In the genomic region with DNA sequence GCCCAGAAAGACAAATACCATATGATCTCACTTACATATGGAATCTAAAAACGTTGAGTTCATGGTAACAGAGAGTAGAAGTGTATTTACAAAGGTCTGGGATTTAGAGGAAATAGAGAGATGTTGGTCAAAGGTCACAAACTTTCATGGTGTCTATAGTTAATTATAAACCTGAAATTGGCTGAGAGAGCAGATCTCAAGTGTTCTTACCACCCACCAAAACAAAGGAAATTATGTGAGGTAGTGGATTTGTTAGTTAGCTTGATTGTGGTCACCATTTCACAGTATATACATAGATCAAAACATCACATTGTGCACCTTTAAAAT, we compare ENCODE assay signal across 19 cellular contexts.
DNase-seq lines count a peak whose midpoint lies in the region; ATAC-seq, FAIRE-seq and TF ChIP-seq lines count a peak whose summit lies in the region.
"Had no signal": no experiment of that assay in that cellular context is flagged by ENCODE, and none has a peak within 500 bp of the region (broad histone marks: within the 10 kb centered on the region; RNA-seq: fewer than 3 reads in every experiment).

No MANE protein-coding gene starts in this region.

- in situ Hi-C loops in HAP-1 (cut with MboI; ENCODE audit: low sequenced_read_pairs): no loop called here

- H3K9me3 Mint-ChIP-seq in naive thymus-derived CD4-positive, alpha-beta T cell: no peaks in the 10 kb centered on the region

- intact Hi-C loops in kidney (cut with DNase I): no loop called here
- intact Hi-C loops in naive thymus-derived CD4-positive, alpha-beta T cell (cut with micrococcal nuclease): no loop called here

- TF ChIP-seq CTCF in 22Rv1 (IDR thresholded peaks at IDR 0.05): no peak
- TF ChIP-seq CTCF in kidney (IDR thresholded peaks at IDR 0.05; ENCODE audit: borderline replicate concordance, extremely low read depth, insufficient read depth): no peak

- peaks cover 17 to 49% (median 25%) of the 10 kb centered on the region in 5 donors for H3K27me3 Mint-ChIP-seq in naive thymus-derived CD4-positive, alpha-beta T cell

- ATAC-seq in GM19324 (IDR thresholded peaks at IDR 0.05; ENCODE audit: low FRiP score, unreplicated experiment) (peak; percentile 74), HG03432 (IDR thresholded peaks at IDR 0.05; ENCODE audit: unreplicated experiment) (peak; percentile 79), GM21526 (IDR thresholded peaks at IDR 0.05; ENCODE audit: low FRiP score, unreplicated experiment) (no peak)
- ATAC-seq in naive thymus-derived CD4-positive, alpha-beta T cell: no peak
- ATAC-seq: Panc1 had no signal

- H3K4me3 Mint-ChIP-seq in naive thymus-derived CD4-positive, alpha-beta T cell: no peak overlapping the region

- H3K27ac Mint-ChIP-seq in naive thymus-derived CD4-positive, alpha-beta T cell: no peak overlapping the region

- POLR2A ChIA-PET in naive thymus-derived CD4-positive, alpha-beta T cell (lab: Charles Lee): no interaction called here

- H3K9me3 ChIP-seq in kidney (ENCODE audit: control insufficient read depth in 1 of 2, low read length in 2 of 2) (no peaks in the 10 kb centered on the region), HAP-1 (no peaks in the 10 kb centered on the region)
- H3K9me3 ChIP-seq in naive thymus-derived CD4-positive, alpha-beta T cell (ENCODE audit: control insufficient read depth in 2 of 3, low read length in 3 of 3): no peaks in the 10 kb centered on the region
- H3K9me3 ChIP-seq: prostate gland had no signal

- H3K36me3 ChIP-seq in kidney (ENCODE audit: control insufficient read depth in 1 of 2, insufficient read depth in 2 of 2, low read length in 2 of 2) (no peaks in the 10 kb centered on the region), HAP-1 (replicated peaks) (no peaks in the 10 kb centered on the region)
- H3K36me3 ChIP-seq in naive thymus-derived CD4-positive, alpha-beta T cell (ENCODE audit: control insufficient read depth in 2 of 3, insufficient read depth in 3 of 3, low read length in 3 of 3): no peaks in the 10 kb centered on the region
- H3K36me3 ChIP-seq: prostate gland had no signal

- peak; percentile 92 for FAIRE-seq in kidney (lab: Jason Lieb, UNC)

- H3K9ac ChIP-seq in kidney (ENCODE audit: low read length in 2 of 2): no peak overlapping the region

- no peaks in the 10 kb centered on the region for H3K4me1 Mint-ChIP-seq in naive thymus-derived CD4-positive, alpha-beta T cell

- no peaks in the 10 kb centered on the region for H3K27me3 ChIP-seq in naive thymus-derived CD4-positive, alpha-beta T cell (ENCODE audit: control insufficient read depth in 2 of 2, insufficient read depth in 2 of 2, low read length in 2 of 2)
- H3K27me3 ChIP-seq in HAP-1 (ENCODE audit: low read depth): no peaks in the 10 kb centered on the region

- peak overlapping the region; percentile 85 for H3K27ac ChIP-seq in 22Rv1
- H3K27ac ChIP-seq in kidney (ENCODE audit: low read depth in 2 of 2, low read length in 2 of 2): peak overlapping the region; percentile 23 to 38
- no peak overlapping the region for H3K27ac ChIP-seq in naive thymus-derived CD4-positive, alpha-beta T cell (ENCODE audit: low read depth, low read length)
- H3K27ac ChIP-seq: HL-60, prostate gland had no signal

- CTCF ChIA-PET in naive thymus-derived CD4-positive, alpha-beta T cell (lab: Charles Lee): no interaction called here

- H3K4me3 ChIP-seq in kidney (ENCODE audit: low read length in 2 of 2) (no peak overlapping the region), HAP-1 (no peak overlapping the region)
- H3K4me3 ChIP-seq in naive thymus-derived CD4-positive, alpha-beta T cell (ENCODE audit: low read length): no peak overlapping the region
- H3K4me3 ChIP-seq: prostate gland had no signal

- DNase-seq in kidney (no peak), OCI-M2 (lab: John Stamatoyannopoulos, UW; ENCODE audit: unreplicated experiment) (no peak), HAP-1 (ENCODE audit: low spot score in 2 of 2) (no peak)
- DNase-seq in naive thymus-derived CD4-positive, alpha-beta T cell: no peak
- DNase-seq: 8988T; activated effector memory CD4-positive, alpha-beta T cell treated with Interleukin-2 at 50 U/mL for 16 hours; cortex of kidney; erythroblast; islet precursor cell; NCI-H1930; NCI-H524 treated with DMSO at 0.1 percent for 48 hours; SW 1271 had no signal

- H3K4me1 ChIP-seq in kidney (ENCODE audit: control insufficient read depth in 1 of 2, insufficient read depth in 1 of 2, low read depth in 1 of 2, low read length in 2 of 2) (peaks cover 0 to 18% of the 10 kb centered on the region in 2 donors), HAP-1 (no peaks in the 10 kb centered on the region)
- no peaks in the 10 kb centered on the region for H3K4me1 ChIP-seq in naive thymus-derived CD4-positive, alpha-beta T cell (ENCODE audit: control insufficient read depth in 2 of 2, insufficient read depth in 2 of 2, low read length in 2 of 2)
- H3K4me1 ChIP-seq: prostate gland had no signal

- H3K36me3 Mint-ChIP-seq in naive thymus-derived CD4-positive, alpha-beta T cell: no peaks in the 10 kb centered on the region

Comparison
In these comparisons a context has a peak if more than half of its experiments do, and no peak if none do; other contexts are left out.
1. ATAC-seq: peak in GM19324 (single experiment) and HG03432 (single experiment); none in naive thymus-derived CD4-positive, alpha-beta T cell (single experiment) and GM21526 (single experiment).